In the genomic region with DNA sequence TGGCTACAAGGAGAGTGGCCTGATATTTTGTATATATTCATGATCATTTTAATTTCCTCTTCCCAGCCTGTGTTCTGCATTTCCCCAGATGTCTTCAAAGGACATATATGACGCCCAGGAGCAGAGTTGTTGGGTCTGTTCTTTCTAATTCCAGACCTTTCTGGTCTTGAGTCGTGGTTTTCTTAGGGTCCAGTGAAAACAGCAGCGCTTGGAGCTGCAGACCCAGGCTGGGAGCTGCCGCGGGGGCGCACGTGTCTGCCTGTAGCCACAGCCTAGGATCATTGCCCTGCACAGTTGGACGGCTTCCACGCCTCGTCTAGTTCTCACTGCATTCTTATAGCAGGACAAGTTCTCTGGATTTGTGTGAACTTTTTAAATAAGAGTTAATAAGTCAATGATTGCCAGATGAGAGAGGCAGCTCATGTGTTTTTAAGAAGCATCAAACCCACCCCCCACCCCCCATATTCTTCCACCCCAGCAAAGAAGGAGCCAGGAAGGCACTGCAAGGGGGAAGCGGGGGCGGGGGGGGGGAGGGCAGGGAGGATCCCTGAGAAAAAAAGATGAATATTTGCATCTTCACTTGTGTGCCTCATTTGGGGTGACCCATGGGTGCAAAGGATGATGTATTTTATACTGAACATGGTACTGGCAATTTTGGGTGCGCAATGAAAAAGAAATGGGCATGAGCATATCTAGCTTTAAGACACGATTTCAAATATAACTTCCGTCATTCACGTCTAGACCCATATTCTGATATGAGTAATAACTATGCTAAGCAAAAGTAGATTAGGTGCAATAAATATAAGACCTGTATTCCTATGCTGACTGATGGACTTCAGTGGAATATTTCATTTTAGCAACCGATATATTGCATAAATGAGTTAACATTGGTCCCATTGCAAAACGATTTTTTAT, we compare ENCODE assay signal across 9 cellular contexts.
DNase-seq lines count a peak whose midpoint lies in the region; ATAC-seq and TF ChIP-seq lines count a peak whose summit lies in the region.
"Had no signal": no experiment of that assay in that cellular context is flagged by ENCODE, and none has a peak within 500 bp of the region (broad histone marks: within the 10 kb centered on the region; RNA-seq: fewer than 3 reads in every experiment).

No MANE protein-coding gene starts in this region.

- H3K4me1 ChIP-seq in right atrium auricular region: peaks cover 0 to 44% of the 10 kb centered on the region in 2 donors
- peaks cover 41% of the 10 kb centered on the region for H3K4me1 ChIP-seq in muscle layer of colon (ENCODE audit: insufficient read depth, low read length)

- no peaks in the 10 kb centered on the region for H3K36me3 ChIP-seq in right atrium auricular region
- H3K36me3 ChIP-seq in muscle layer of colon (ENCODE audit: insufficient read depth, low read length): no peaks in the 10 kb centered on the region

- H3K27ac ChIP-seq in right atrium auricular region: no peak overlapping the region
- H3K27ac ChIP-seq in dorsolateral prefrontal cortex: peak overlapping the region in 37 of 59 donors; percentile 4 to 91 (median 78)
- peak overlapping the region; percentile 65 for H3K27ac ChIP-seq in muscle layer of colon (ENCODE audit: low read depth, low read length)
- H3K27ac ChIP-seq: C4-2B had no signal

- peak overlapping the region in 1 of 2 donors; percentile 38 for H3K4me3 ChIP-seq in right atrium auricular region
- peak overlapping the region in 55 of 59 donors; percentile 13 to 75 (median 56) for H3K4me3 ChIP-seq in dorsolateral prefrontal cortex
- H3K4me3 ChIP-seq in muscle layer of colon (ENCODE audit: low read depth in 1 of 2, low read length in 2 of 2): peak overlapping the region; percentile 30 to 62

- DNase-seq in Right ventricle myocardium inferior (ENCODE audit: missing footprints) (peak; percentile 84), right atrium auricular region (ENCODE audit: low spot score) (no peak), dorsolateral prefrontal cortex (peak in 5 of 10 donors; percentile 50 to 66 (median 57)), NOMO-1 treated with dmso at 0.1 percent for 144 hours (lab: John Stamatoyannopoulos, UW; ENCODE audit: unreplicated experiment) (no peak)

- no peak for TF ChIP-seq CTCF in right atrium auricular region (IDR thresholded peaks at IDR 0.05)
- TF ChIP-seq CTCF in dorsolateral prefrontal cortex (IDR thresholded peaks at IDR 0.05 in 54 of 56, conservative IDR thresholded peaks at IDR 0.05 in 2 of 56; ENCODE audit: low read depth in 1 of 56, partially characterized antibody in 56 of 56): no peak

- ATAC-seq in Right ventricle myocardium inferior (peak; percentile 36), GM18868 (IDR thresholded peaks at IDR 0.05; ENCODE audit: unreplicated experiment) (no peak), HG02870 (IDR thresholded peaks at IDR 0.05; ENCODE audit: unreplicated experiment) (no peak), HG03097 (IDR thresholded peaks at IDR 0.05; ENCODE audit: low FRiP score, unreplicated experiment) (no peak)

- intact Hi-C loops in Right ventricle myocardium inferior (cut with DNase I) (loop anchor here (5.0 kb wide), 2 partner anchors 90 to 120 kb away; no protein-coding TSS in a partner anchor), dorsolateral prefrontal cortex (cut with DNase I) (loop anchor here (5.0 to 10.0 kb wide), 2 partner anchors 87 to 120 kb away; no protein-coding TSS in a partner anchor)

- peak overlapping the region; percentile 26 for H3K9ac ChIP-seq in muscle layer of colon (ENCODE audit: low read length)

- H3K27me3 ChIP-seq in right atrium auricular region (peaks cover 7 to 10% of the 10 kb centered on the region in 2 donors), dorsolateral prefrontal cortex (peaks cover 0 to 60% (median 14%) of the 10 kb centered on the region in 45 donors), muscle layer of colon (ENCODE audit: control insufficient read depth in 1 of 2, insufficient read depth in 2 of 2, low read length in 2 of 2) (peaks cover 0 to 7% of the 10 kb centered on the region in 2 donors)

- no peaks in the 10 kb centered on the region for H3K9me3 ChIP-seq in right atrium auricular region
- H3K9me3 ChIP-seq in muscle layer of colon (ENCODE audit: low read length): no peaks in the 10 kb centered on the region

Comparison
In these comparisons a context has a peak if more than half of its experiments do, and no peak if none do; other contexts are left out.
1. H3K27ac ChIP-seq: peak in dorsolateral prefrontal cortex (37 of 59) and muscle layer of colon (single experiment); none in right atrium auricular region (0 of 2).